Comparison of ENCODE assay signal across 26 cellular contexts in the genomic region with DNA sequence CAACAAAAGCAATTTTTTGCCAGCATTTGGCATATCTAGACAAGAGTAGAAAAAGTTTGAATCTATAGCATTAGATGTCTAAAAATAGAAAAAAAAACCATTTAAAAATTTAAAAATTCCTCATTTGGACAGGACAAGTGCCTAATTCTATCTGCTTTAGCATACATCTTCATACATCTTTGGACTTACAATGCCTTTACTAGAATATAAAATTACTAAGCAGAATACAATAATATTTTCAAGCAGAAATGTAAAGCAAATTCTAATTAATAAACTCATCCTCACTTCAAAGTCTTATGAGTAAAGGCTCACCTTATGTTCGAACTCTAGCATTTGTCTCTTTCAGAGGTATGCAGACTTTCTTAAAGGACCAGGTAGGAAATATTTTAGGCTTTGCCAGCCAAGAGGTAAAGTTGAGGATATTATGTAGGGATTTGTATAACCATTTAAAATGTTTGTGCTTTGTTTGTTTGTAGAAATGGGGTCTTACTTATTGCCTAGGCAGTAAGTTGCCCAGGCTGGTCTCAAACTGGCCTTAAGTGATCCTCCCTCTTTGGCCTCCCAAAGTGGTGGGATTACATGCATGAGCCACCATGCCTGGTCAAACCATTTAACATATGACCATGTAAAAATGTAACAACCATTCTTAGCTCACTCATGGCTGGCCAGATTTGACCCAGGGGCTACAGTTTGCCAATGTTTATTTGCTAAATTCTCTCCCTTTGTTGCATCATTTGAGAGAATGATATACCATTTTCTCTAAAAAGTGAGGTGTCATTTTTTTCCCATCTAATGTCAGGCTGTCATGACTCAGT.
"Had no signal": no experiment of that assay in that cellular context is flagged by ENCODE, and none has a peak within 500 bp of the region (broad histone marks: within the 10 kb centered on the region; RNA-seq: fewer than 3 reads in every experiment).

No MANE protein-coding gene starts in this region.

- H3K27ac ChIP-seq: dorsolateral prefrontal cortex, heart right ventricle, parathyroid adenoma, stomach, testis, vagina, WERI-Rb-1 had no signal

- H3K4me1 ChIP-seq: parathyroid adenoma, stomach, testis, vagina had no signal

- H3K9ac ChIP-seq: parathyroid adenoma had no signal

- H2AFZ ChIP-seq: parathyroid adenoma had no signal

- H3K79me2 ChIP-seq: parathyroid adenoma had no signal

- H3K9me3 ChIP-seq: esophagus squamous epithelium, heart right ventricle, stomach, testis, vagina had no signal

- ATAC-seq: effector memory CD8-positive, alpha-beta T cell; heart right ventricle; sciatic nerve; stimulated activated memory B cell treated with anti-CD40 and anti-IgM and Interleukin-4, amounts not matched to agents 10 μg/mL and 1 μg/mL and 100 μg/mL, for 72 hours had no signal

- DNase-seq: activated CD4-positive, alpha-beta T cell treated with anti-CD3 and anti-CD28 coated beads for 1 hour; activated CD8-positive, alpha-beta memory T cell treated with anti-CD3 and anti-CD28 coated beads, Interleukin-2, amount 50 U/mL, for 4 hours; activated naive CD4-positive, alpha-beta T cell treated with Interleukin-2 at 50 U/mL for 16 hours; activated naive CD8-positive, alpha-beta T cell treated with anti-CD3 and anti-CD28 coated beads for 36 hours; activated T-cell treated with anti-CD3 and anti-CD28 coated beads, Interleukin-2, amount 50 U/mL, for 48 hours; amniotic stem cell; dorsolateral prefrontal cortex; effector memory CD8-positive, alpha-beta T cell; esophagus squamous epithelium; heart right ventricle; left colon; mesenchymal stem cell; nucleus accumbens; small intestine; stimulated activated CD4-positive, alpha-beta T cell treated with anti-CD3 and anti-CD28 coated beads, Interleukin-2, amount 100 ng/mL, for 24 hours; stomach; testis; WERI-Rb-1 had no signal

- H3K27me3 ChIP-seq: dorsolateral prefrontal cortex, esophagus squamous epithelium, heart right ventricle, stomach, testis, vagina had no signal

- FAIRE-seq: bronchial epithelial cell, colon, keratinocyte, TTC549 had no signal

- H3K4me3 ChIP-seq: dorsolateral prefrontal cortex, esophagus squamous epithelium, heart right ventricle, stomach, testis, vagina had no signal
